26 cellular contexts compared by ENCODE assay signal in the genomic region with DNA sequence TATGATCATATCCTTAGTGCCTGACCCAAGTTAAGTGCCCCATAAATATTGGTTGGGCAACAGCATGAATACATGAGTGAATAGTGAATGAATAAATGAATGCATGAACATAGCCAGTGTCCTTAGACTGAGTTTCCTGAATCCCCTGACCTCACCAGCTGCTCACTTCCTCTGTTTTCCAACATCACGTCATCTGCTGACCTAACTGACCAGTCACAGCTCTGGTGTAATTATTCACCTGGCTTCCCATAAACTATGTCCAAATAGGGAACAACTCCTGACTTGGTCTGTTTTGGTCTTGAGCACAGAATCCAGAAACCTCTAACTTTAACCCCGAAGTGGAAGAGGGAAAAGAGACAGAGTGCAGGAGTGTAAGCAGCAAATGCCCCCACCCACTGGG.
DNase-seq lines count a peak whose midpoint lies in the region; FAIRE-seq and TF ChIP-seq lines count a peak whose summit lies in the region.
"Had no signal": no experiment of that assay in that cellular context is flagged by ENCODE, and none has a peak within 500 bp of the region (broad histone marks: within the 10 kb centered on the region; RNA-seq: fewer than 3 reads in every experiment).

No MANE protein-coding gene starts in this region.

- dilution Hi-C loops in mammary epithelial cell (cut with HindIII; ENCODE audit: low sequenced_read_pairs), result no loop called here

- intact Hi-C loops in mammary epithelial cell (cut with micrococcal nuclease), result no loop called here

- no peak for TF ChIP-seq CTCF in HEK293 (tag by site-specific recombination; IDR thresholded peaks at IDR 0.05)
- TF ChIP-seq CTCF in bronchial epithelial cell (IDR thresholded peaks at IDR 0.05; ENCODE audit: insufficient read depth, low read length, severe bottlenecking), result no peak
- no peak for TF ChIP-seq CTCF in kidney epithelial cell (IDR thresholded peaks at IDR 0.05; ENCODE audit: insufficient read depth, low read length, poor library complexity, severe bottlenecking)
- TF ChIP-seq CTCF in mammary epithelial cell (conservative IDR thresholded peaks at IDR 0.05 in 1 of 2, IDR thresholded peaks at IDR 0.05 in 1 of 2; ENCODE audit: extremely low read depth in 1 of 2, insufficient read depth in 1 of 2, low read depth in 1 of 2, low read length in 2 of 2), result no peak

- no peaks in the 10 kb centered on the region for H4K20me1 ChIP-seq in mammary epithelial cell (ENCODE audit: insufficient read depth, low read length)
- H4K20me1 ChIP-seq: BLaER1 treated with 17β-estradiol and CSF1 and Interleukin-3, amounts not matched to agents 10 nM and 100 nM had no signal

- H3K79me2 ChIP-seq in mammary epithelial cell (ENCODE audit: insufficient read depth, low read length), result no peaks in the 10 kb centered on the region

- no peaks in the 10 kb centered on the region for H3K4me1 ChIP-seq in HEK293 (ENCODE audit: control insufficient read depth, insufficient read depth, low read length)
- no peaks in the 10 kb centered on the region for H3K4me1 ChIP-seq in mammary epithelial cell (ENCODE audit: insufficient read depth, low read length)

- H3K36me3 ChIP-seq in HEK293 (ENCODE audit: control insufficient read depth in 2 of 2, insufficient read depth in 1 of 2, low read length in 2 of 2), result no peaks in the 10 kb centered on the region
- no peaks in the 10 kb centered on the region for H3K36me3 ChIP-seq in bronchial epithelial cell (ENCODE audit: control insufficient read depth, insufficient read depth, low read length)
- no peaks in the 10 kb centered on the region for H3K36me3 ChIP-seq in kidney epithelial cell (ENCODE audit: control insufficient read depth, insufficient read depth, low read length)
- H3K36me3 ChIP-seq in mammary epithelial cell (ENCODE audit: insufficient read depth, low read length), result no peaks in the 10 kb centered on the region
- H3K36me3 ChIP-seq: BLaER1 treated with 17β-estradiol and CSF1 and Interleukin-3, amounts not matched to agents 10 nM and 100 nM had no signal

- H3K27ac ChIP-seq in HEK293 (ENCODE audit: extremely low read depth, low read depth, low read length) (no peak overlapping the region), mammary epithelial cell (ENCODE audit: insufficient read depth, low read depth, low read length) (no peak overlapping the region)

- CTCF ChIA-PET in HEK293 (lab: Yijun Ruan, JAX) (interaction anchor here (0.6 to 1.7 kb wide), 2 partner anchors 9 to 534 kb away, joined by 3 to 6 read pairs; no protein-coding TSS in a partner anchor), mammary epithelial cell (lab: Charles Lee; ENCODE audit: low non-redundant PET) (no interaction called here)

- H2AFZ ChIP-seq in mammary epithelial cell (ENCODE audit: low read depth, low read length), result no peak overlapping the region

- in situ Hi-C loops in mammary epithelial cell (cut with MboI; ENCODE audit: low sequenced_read_pairs in 2 of 2), result no loop called here

- no peak overlapping the region for H3K9ac ChIP-seq in mammary epithelial cell (ENCODE audit: insufficient read depth, low read length)
- H3K9ac ChIP-seq: BLaER1 treated with 17β-estradiol and CSF1 and Interleukin-3, amounts not matched to agents 10 nM and 100 nM had no signal

- no peaks in the 10 kb centered on the region for H3K27me3 ChIP-seq in bronchial epithelial cell (ENCODE audit: control insufficient read depth, insufficient read depth, low read length)
- no peaks in the 10 kb centered on the region for H3K27me3 ChIP-seq in kidney epithelial cell (ENCODE audit: control insufficient read depth, insufficient read depth, low read length)
- no peaks in the 10 kb centered on the region for H3K27me3 ChIP-seq in mammary epithelial cell (ENCODE audit: insufficient read depth, low read length)
- H3K27me3 ChIP-seq: BLaER1 treated with 17β-estradiol and CSF1 and Interleukin-3, amounts not matched to agents 10 nM and 100 nM had no signal

- WGBS in mammary epithelial cell (ENCODE audit: low coverage, missing lambda C conversion rate), result 43% methylated on average over 2 of the region's 2 CpGs

- H3K4me3 ChIP-seq in HEK293 (ENCODE audit: low read depth, low read length) (no peak overlapping the region), bronchial epithelial cell (ENCODE audit: low read depth, low read length) (no peak overlapping the region), kidney epithelial cell (ENCODE audit: low read depth, low read length) (no peak overlapping the region), mammary epithelial cell (replicated peaks in 1 of 3; ENCODE audit: insufficient read depth in 1 of 3, low read depth in 2 of 3, low read length in 3 of 3) (no peak overlapping the region)
- H3K4me3 ChIP-seq: BLaER1 treated with 17β-estradiol and CSF1 and Interleukin-3, amounts not matched to agents 10 nM and 100 nM; K562 had no signal

- peak; percentile 23 for FAIRE-seq in bronchial epithelial cell (lab: Jason Lieb, UNC)
- FAIRE-seq: A204.1, GM12891, HepG2, K562 had no signal

- DNase-seq in bronchial epithelial cell (ENCODE audit: low read depth), result no peak
- DNase-seq in kidney epithelial cell (ENCODE audit: low read depth), result peak; percentile 56
- DNase-seq in renal cortical epithelial cell (ENCODE audit: low read depth), result peak; percentile 95
- no peak for DNase-seq in NCI-H146 treated with DMSO at 0.1 percent for 48 hours (lab: John Stamatoyannopoulos, UW; ENCODE audit: unreplicated experiment)
- no peak for DNase-seq in SKM-1 treated with dmso at 0.1 percent for 144 hours (lab: John Stamatoyannopoulos, UW; ENCODE audit: unreplicated experiment)
- DNase-seq in mammary epithelial cell, result no peak
- DNase-seq: AML-193; CD4-positive, alpha-beta T cell; GF-D8; GOT3; HCEC 1CT; Kasumi-1; NCI-H1092 treated with DMSO at 0.1 percent for 48 hours; NCI-H1436; NCI-H187 treated with DMSO at 0.1 percent for 48 hours; NCI-H2107; NCI-H446; NCI-H774; NK-92 treated with Interleukin-12 subunit alpha and Interleukin-12 subunit beta, amount 100 ng/mL, for 24 hours; PC-3 had no signal

- H3K9me3 ChIP-seq in HEK293 (ENCODE audit: control insufficient read depth, insufficient read depth, low read depth, low read length) (no peaks in the 10 kb centered on the region), mammary epithelial cell (replicated peaks; ENCODE audit: insufficient read depth, low read length) (no peaks in the 10 kb centered on the region)
- H3K9me3 ChIP-seq: BLaER1 treated with 17β-estradiol and CSF1 and Interleukin-3, amounts not matched to agents 10 nM and 100 nM had no signal

- no TSS peak for BruUV-seq in mammary epithelial cell (replicated peaks; lab: Mats Ljungman, UMichigan)

- H3K4me2 ChIP-seq in mammary epithelial cell (ENCODE audit: insufficient read depth, low read depth, low read length), result no peak overlapping the region

- POLR2A ChIA-PET in HEK293 (lab: Yijun Ruan, JAX), result no interaction called here

TF ChIP-seq in HEK293, 187 proteins besides CTCF, POLR2A, EP300 and RAD21:
- TF ChIP-seq ZBTB17 (tag by site-specific recombination; IDR thresholded peaks at IDR 0.05) (no peak), ZBTB48 (tag by site-specific recombination; IDR thresholded peaks at IDR 0.05) (no peak)
- TF ChIP-seq, protein P1, sequence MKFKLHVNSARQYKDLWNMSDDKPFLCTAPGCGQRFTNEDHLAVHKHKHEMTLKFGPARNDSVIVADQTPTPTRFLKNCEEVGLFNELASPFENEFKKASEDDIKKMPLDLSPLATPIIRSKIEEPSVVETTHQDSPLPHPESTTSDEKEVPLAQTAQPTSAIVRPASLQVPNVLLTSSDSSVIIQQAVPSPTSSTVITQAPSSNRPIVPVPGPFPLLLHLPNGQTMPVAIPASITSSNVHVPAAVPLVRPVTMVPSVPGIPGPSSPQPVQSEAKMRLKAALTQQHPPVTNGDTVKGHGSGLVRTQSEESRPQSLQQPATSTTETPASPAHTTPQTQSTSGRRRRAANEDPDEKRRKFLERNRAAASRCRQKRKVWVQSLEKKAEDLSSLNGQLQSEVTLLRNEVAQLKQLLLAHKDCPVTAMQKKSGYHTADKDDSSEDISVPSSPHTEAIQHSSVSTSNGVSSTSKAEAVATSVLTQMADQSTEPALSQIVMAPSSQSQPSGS (tag by site-specific recombination; IDR thresholded peaks at IDR 0.05; ENCODE audit: low read depth), result 0 out of 2 replicates have a peak, but pooled peaks have one; percentile 20

Comparison
In these comparisons a context has a peak if more than half of its experiments do, and no peak if none do; other contexts are left out.
1. DNase-seq: peak in kidney epithelial cell (single experiment) and renal cortical epithelial cell (single experiment); none in bronchial epithelial cell (single experiment), NCI-H146 treated with DMSO at 0.1 percent for 48 hours (single experiment), SKM-1 treated with dmso at 0.1 percent for 144 hours (single experiment) and mammary epithelial cell (single experiment).